Comparison of ENCODE assay signal across 8 cellular contexts in genomic region chr17:80575057-80575875, GRCh38. TPM values are rescaled to one million over a fixed set of nuclear protein-coding genes. Genes with fewer than 3 reads are reported as not detected.
DNase-seq lines count a peak whose midpoint lies in the region; ATAC-seq, FAIRE-seq and TF ChIP-seq lines count a peak whose summit lies in the region.

No MANE protein-coding gene starts in this region.

- H3K4ac ChIP-seq in IMR-90 (ENCODE audit: low read depth, low read length), result no peak overlapping the region; the same call in 1 of the 2 replicates

- intact Hi-C loops in IMR-90 (cut with micrococcal nuclease), result loop anchor here (1.0 to 5.0 kb wide), 3 partner anchors 97 to 407 kb away; no protein-coding TSS in a partner anchor
- intact Hi-C loops in naive thymus-derived CD4-positive, alpha-beta T cell (cut with micrococcal nuclease), result loop anchor here (1.0 to 10.0 kb wide), 9 partner anchors 30 to 410 kb away; partner anchors contain the start of genes NPTX1 (in 2 of the 2) and RPTOR (in 1 of the 2)

- H3K56ac ChIP-seq in IMR-90 (ENCODE audit: extremely low read depth, insufficient read depth, low read length), result no peak overlapping the region

- in situ Hi-C loops in IMR-90 (cut with MboI; ENCODE audit: low sequenced_read_pairs), result loop anchor here (5.0 kb wide), 1 partner anchor 402 kb away; no protein-coding TSS in a partner anchor

- FAIRE-seq in A204.1 (lab: Jason Lieb, UNC), result peak; percentile 74

- no peak overlapping the region for H3K4me3 ChIP-seq in IMR-90 (ENCODE audit: insufficient read depth, low read depth, low read length)
- H3K4me3 ChIP-seq in naive thymus-derived CD4-positive, alpha-beta T cell (ENCODE audit: low read length), result no peak overlapping the region

- no CpG with 5 or more reads among the region's 17 CpGs for WGBS in IMR-90 (ENCODE audit: extremely low coverage in 2 of 2, insufficient read length in 1 of 2), 2 experiments

- H3K27ac Mint-ChIP-seq in naive thymus-derived CD4-positive, alpha-beta T cell, result peak overlapping the region in 4 of 9 donors; percentile 12 to 31 (median 13)

- DNase-seq in IMR-90 (peak; percentile 89), OCI-M1 (lab: John Stamatoyannopoulos, UW) (peak; percentile 94), activated T-cell treated with anti-CD3 and anti-CD28 coated beads for 24 hours (ENCODE audit: low read depth) (peak; percentile 86), erythroblast (lab: John Stamatoyannopoulos, UW) (peak; percentile 92 to 96)
- DNase-seq in naive thymus-derived CD4-positive, alpha-beta T cell, result peak; percentile 72 to 89 (median 83)
- peak; percentile 74 to 83 for DNase-seq in stimulated activated CD8-positive, alpha-beta memory T cell treated with anti-CD3 and anti-CD28 coated beads, Interleukin-7, amount 100 ng/mL, for 48 hours (ENCODE audit: extremely low read depth in 1 of 2, low read depth in 1 of 2)

- H2BK15ac ChIP-seq in IMR-90 (ENCODE audit: low read depth, low read length), result no peak overlapping the region

- no TSS peak for BruUV-seq in IMR-90 (replicated peaks; lab: Mats Ljungman, UMichigan)

- no peak overlapping the region for H4K5ac ChIP-seq in IMR-90 (ENCODE audit: low read depth, low read length)

- peak overlapping the region; percentile 28; the same call in 1 of the 2 replicates for H2BK120ac ChIP-seq in IMR-90 (ENCODE audit: low read depth, low read length)

- H4K20me1 ChIP-seq in IMR-90 (ENCODE audit: insufficient read depth, low read length), result peaks cover 3% of the 10 kb centered on the region; the same call in 1 of the 2 replicates

- H3K18ac ChIP-seq in IMR-90 (ENCODE audit: low read depth, low read length), result no peak overlapping the region

- peak; percentile 100 for TF ChIP-seq RAD21 in IMR-90 (IDR thresholded peaks at IDR 0.05; ENCODE audit: low read length)

- peak overlapping the region in 2 of 10 donors; percentile 10 to 36 for H3K4me3 Mint-ChIP-seq in naive thymus-derived CD4-positive, alpha-beta T cell

- H2BK5ac ChIP-seq in IMR-90 (ENCODE audit: low read depth, low read length, poor library complexity, severe bottlenecking), result no peak overlapping the region

- peak overlapping the region; percentile 4 for H2AK9ac ChIP-seq in IMR-90 (replicated peaks; ENCODE audit: low read depth, low read length, poor library complexity)

- H3K36me3 Mint-ChIP-seq in naive thymus-derived CD4-positive, alpha-beta T cell, result peaks cover 0 to 21% (median 19%) of the 10 kb centered on the region in 5 donors

- H3K9me3 Mint-ChIP-seq in naive thymus-derived CD4-positive, alpha-beta T cell, result peaks cover 0 to 10% (median 3%) of the 10 kb centered on the region in 11 donors

- H3K4me1 Mint-ChIP-seq in naive thymus-derived CD4-positive, alpha-beta T cell, result peaks cover 11 to 46% (median 30%) of the 10 kb centered on the region in 7 donors

- H3K4me1 ChIP-seq in IMR-90 (ENCODE audit: control insufficient read depth, insufficient read depth, low read length), result peaks cover 5% of the 10 kb centered on the region; the same call in 1 of the 2 replicates
- H3K4me1 ChIP-seq in naive thymus-derived CD4-positive, alpha-beta T cell (ENCODE audit: control insufficient read depth in 2 of 2, insufficient read depth in 2 of 2, low read length in 2 of 2), result no peaks in the 10 kb centered on the region

- H2AK5ac ChIP-seq in IMR-90 (ENCODE audit: low read depth, low read length), result peak overlapping the region; percentile 41; the same call in 1 of the 2 replicates

- H3K9me1 ChIP-seq in IMR-90 (ENCODE audit: insufficient read depth, low read length), result peaks cover 12% of the 10 kb centered on the region

- POLR2A ChIA-PET in IMR-90 (lab: Charles Lee; ENCODE audit: unreplicated experiment), result no interaction called here
- POLR2A ChIA-PET in naive thymus-derived CD4-positive, alpha-beta T cell (lab: Charles Lee), result interaction anchor here (0.6 to 0.9 kb wide), 3 partner anchors 9 to 74 kb away, joined by 3 to 6 read pairs (median 4); no protein-coding TSS in a partner anchor

- no peak overlapping the region for H3K23ac ChIP-seq in IMR-90 (ENCODE audit: low read depth, low read length)

- H2BK20ac ChIP-seq in IMR-90 (ENCODE audit: low read depth, low read length), result 0 out of 2 replicates have a peak overlapping the region, but pooled peaks have one; percentile 23

- no peaks in the 10 kb centered on the region for H3K36me3 ChIP-seq in IMR-90 (ENCODE audit: control insufficient read depth, insufficient read depth, low read length)
- no peaks in the 10 kb centered on the region for H3K36me3 ChIP-seq in naive thymus-derived CD4-positive, alpha-beta T cell (ENCODE audit: control insufficient read depth in 2 of 3, insufficient read depth in 3 of 3, low read length in 3 of 3)

- ATAC-seq in GM18907 (IDR thresholded peaks at IDR 0.05; ENCODE audit: unreplicated experiment) (peak; percentile 74), IMR-90 (ENCODE audit: low read depth) (peak; percentile 98)
- ATAC-seq in naive thymus-derived CD4-positive, alpha-beta T cell, result peak; percentile 100

- H4K8ac ChIP-seq in IMR-90 (ENCODE audit: low read depth in 2 of 2, low read length in 2 of 2), result peak overlapping the region in 1 of 2 experiments; percentile 72; a peak in 1 of 4 replicates

- H3K27ac ChIP-seq in IMR-90 (ENCODE audit: insufficient read depth, low read length), result no peak overlapping the region
- H3K27ac ChIP-seq in naive thymus-derived CD4-positive, alpha-beta T cell (ENCODE audit: low read depth, low read length), result no peak overlapping the region

- no peak overlapping the region for H3K9ac ChIP-seq in IMR-90 (ENCODE audit: low read depth, low read length)

- H2AFZ ChIP-seq in IMR-90 (replicated peaks; ENCODE audit: low read length, poor library complexity), result peak overlapping the region; percentile 60

- no peak overlapping the region for H4K91ac ChIP-seq in IMR-90 (ENCODE audit: insufficient read depth, low read depth, low read length)

- dilution Hi-C loops in IMR-90 (cut with HindIII; ENCODE audit: low sequenced_read_pairs, unreplicated experiment), result no loop called here

- H3K4me2 ChIP-seq in IMR-90 (ENCODE audit: low read depth, low read length), result no peak overlapping the region

- TF ChIP-seq CTCF in IMR-90 (conservative IDR thresholded peaks at IDR 0.05; ENCODE audit: low read depth, low read length), result peak; percentile 100; the same call in 1 of the 2 replicates

- no peaks in the 10 kb centered on the region for H3K9me3 ChIP-seq in IMR-90 (ENCODE audit: control insufficient read depth, insufficient read depth, low read length)
- no peaks in the 10 kb centered on the region for H3K9me3 ChIP-seq in naive thymus-derived CD4-positive, alpha-beta T cell (ENCODE audit: control insufficient read depth in 2 of 3, low read length in 3 of 3)

- peaks cover 27 to 54% of the 10 kb centered on the region in 2 experiments for H3K79me1 ChIP-seq in IMR-90 (ENCODE audit: low read depth in 1 of 2, low read length in 2 of 2)

- peak; percentile 69; the same call in 1 of the 2 replicates for TF ChIP-seq POLR2A in IMR-90 (IDR thresholded peaks at IDR 0.05; ENCODE audit: low read depth, low read length)
- no peak for TF ChIP-seq POLR2A in erythroblast (IDR thresholded peaks at IDR 0.05; ENCODE audit: low read length)

- no peak overlapping the region for H3K14ac ChIP-seq in IMR-90 (replicated peaks; ENCODE audit: low read depth, low read length)

- H3K27me3 Mint-ChIP-seq in naive thymus-derived CD4-positive, alpha-beta T cell, result no peaks in the 10 kb centered on the region

- CTCF ChIA-PET in IMR-90 (lab: Yijun Ruan, JAX), result interaction anchor here (0.6 to 1.1 kb wide), 7 partner anchors 8 to 103 kb away, joined by 3 to 5 read pairs (median 3); no protein-coding TSS in a partner anchor
- CTCF ChIA-PET in naive thymus-derived CD4-positive, alpha-beta T cell (lab: Charles Lee), result interaction anchor here (0.6 to 1.7 kb wide), 17 partner anchors 9 to 290 kb away, joined by 3 to 12 read pairs (median 4); no protein-coding TSS in a partner anchor

- no peaks in the 10 kb centered on the region for H3K27me3 ChIP-seq in IMR-90 (ENCODE audit: control insufficient read depth, insufficient read depth, low read length)
- H3K27me3 ChIP-seq in naive thymus-derived CD4-positive, alpha-beta T cell (ENCODE audit: control insufficient read depth in 2 of 2, insufficient read depth in 2 of 2, low read length in 2 of 2), result no peaks in the 10 kb centered on the region

TF ChIP-seq in IMR-90, 13 proteins besides CTCF, POLR2A, EP300 and RAD21 (continues in another document):
- TF ChIP-seq MXI1 (IDR thresholded peaks at IDR 0.05; ENCODE audit: borderline replicate concordance, low read depth, low read length) (peak; percentile 92), FOS (IDR thresholded peaks at IDR 0.05; ENCODE audit: low read depth, low read length) (no peak), BHLHE40 (IDR thresholded peaks at IDR 0.05; ENCODE audit: low read depth, low read length) (peak; percentile 80), MAZ (IDR thresholded peaks at IDR 0.05; ENCODE audit: borderline replicate concordance, low read depth, low read length) (peak; percentile 37; the same call in 1 of the 2 replicates), ELK1 (IDR thresholded peaks at IDR 0.05; ENCODE audit: borderline replicate concordance, low read depth, low read length) (no peak), USF2 (IDR thresholded peaks at IDR 0.05; ENCODE audit: low read depth, low read length) (peak; percentile 72), CEBPB (IDR thresholded peaks at IDR 0.05; ENCODE audit: low read depth, low read length) (0 out of 2 replicates have a peak, but pooled peaks have one; percentile 11), RCOR1 (IDR thresholded peaks at IDR 0.05; ENCODE audit: insufficient replicate concordance, low read length) (peak; percentile 81)

RNA-seq across cellular contexts. Expression of gene RPTOR, which starts 30.6 kb away (rescaled TPM):
- total RNA-seq in IMR-90 (2012; rRNA removed), result 10.8 and 11.1 TPM in 2 replicates
- polyA plus RNA-seq in IMR-90 (2012; rRNA removed), result 14.7 and 15.8 TPM in 2 replicates
- polyA plus RNA-seq in IMR-90 (2012; cell fraction: cytosol; rRNA removed), result 12.8 and 14.6 TPM in 2 replicates
- polyA plus RNA-seq in IMR-90 (2012; cell fraction: nucleus; rRNA removed; ENCODE audit: low replicate concordance), result 12.4 and 24.1 TPM in 2 replicates
- 10 to 100 TPM; 53.7 to 89.8 (median 69.5) TPM for total RNA-seq in naive thymus-derived CD4-positive, alpha-beta T cell
- 10 to 100 TPM; 10.9 to 14.7 TPM for polyA plus RNA-seq in naive thymus-derived CD4-positive, alpha-beta T cell
